Comparison of ENCODE assay signal across 1 cellular context in genomic region chr2:27989149-27989548, GRCh38.
A peak's percentile ranks its signal among the peaks of the same experiment; 100 is the strongest.
TF ChIP-seq lines count a peak whose summit lies in the region.

No MANE protein-coding gene starts in this region.

TF ChIP-seq in K562, 482 proteins besides CTCF, POLR2A, EP300 and RAD21 (continued from another document):
- TF ChIP-seq BRF2 (IDR thresholded peaks at IDR 0.05; ENCODE audit: borderline replicate concordance, insufficient read depth, insufficient read length) (no peak), ARID4B (CRISPR knock-in tag; IDR thresholded peaks at IDR 0.05) (no peak), POLR3A (IDR thresholded peaks at IDR 0.05; ENCODE audit: borderline replicate concordance, extremely low read depth, insufficient read depth, insufficient read length) (no peak), EP400 (IDR thresholded peaks at IDR 0.05) (no peak), ZNF316 (IDR thresholded peaks at IDR 0.05) (0 out of 2 replicates have a peak, but pooled peaks have one; percentile 27), NELFE (IDR thresholded peaks at IDR 0.05; ENCODE audit: insufficient read depth, insufficient read length) (no peak), POLR3G (IDR thresholded peaks at IDR 0.05; ENCODE audit: extremely low read depth, insufficient read length, insufficient replicate concordance) (no peak), MEF2D (tag; conservative IDR thresholded peaks at IDR 0.05; ENCODE audit: low read depth) (no peak), ZNF253 (CRISPR knock-in tag; conservative IDR thresholded peaks at IDR 0.05) (no peak), NUFIP1 (IDR thresholded peaks at IDR 0.05; ENCODE audit: partially characterized antibody) (no peak), PHB (CRISPR knock-in tag; IDR thresholded peaks at IDR 0.05) (no peak), ELF4 (CRISPR knock-in tag; IDR thresholded peaks at IDR 0.05) (no peak), GATAD2B (IDR thresholded peaks at IDR 0.05; ENCODE audit: borderline replicate concordance) (no peak), ZNF174 (CRISPR knock-in tag; IDR thresholded peaks at IDR 0.05) (no peak), ZNF3 (CRISPR knock-in tag; IDR thresholded peaks at IDR 0.05) (no peak), JUNB (CRISPR knock-in tag; conservative IDR thresholded peaks at IDR 0.05) (no peak), C11orf30 (IDR thresholded peaks at IDR 0.05; ENCODE audit: low read depth) (peak; percentile 15; the same call in 1 of the 2 replicates), LARP7 (IDR thresholded peaks at IDR 0.05) (no peak), RFX1 (IDR thresholded peaks at IDR 0.05) (no peak), PYGO2 (tag; IDR thresholded peaks at IDR 0.05) (no peak), ATF3 (IDR thresholded peaks at IDR 0.05) (peak; percentile 18; the same call in 1 of the 2 replicates), ATF3 (CRISPR knock-in tag; conservative IDR thresholded peaks at IDR 0.05) (no peak), ZNF76 (CRISPR knock-in tag; IDR thresholded peaks at IDR 0.05; ENCODE audit: borderline replicate concordance) (no peak), SRSF3 (IDR thresholded peaks at IDR 0.05; ENCODE audit: insufficient read depth, low read length) (no peak), MCM3 (IDR thresholded peaks at IDR 0.05) (no peak), ZNF57 (CRISPR knock-in tag; IDR thresholded peaks at IDR 0.05) (no peak)
- TF ChIP-seq, protein P1, sequence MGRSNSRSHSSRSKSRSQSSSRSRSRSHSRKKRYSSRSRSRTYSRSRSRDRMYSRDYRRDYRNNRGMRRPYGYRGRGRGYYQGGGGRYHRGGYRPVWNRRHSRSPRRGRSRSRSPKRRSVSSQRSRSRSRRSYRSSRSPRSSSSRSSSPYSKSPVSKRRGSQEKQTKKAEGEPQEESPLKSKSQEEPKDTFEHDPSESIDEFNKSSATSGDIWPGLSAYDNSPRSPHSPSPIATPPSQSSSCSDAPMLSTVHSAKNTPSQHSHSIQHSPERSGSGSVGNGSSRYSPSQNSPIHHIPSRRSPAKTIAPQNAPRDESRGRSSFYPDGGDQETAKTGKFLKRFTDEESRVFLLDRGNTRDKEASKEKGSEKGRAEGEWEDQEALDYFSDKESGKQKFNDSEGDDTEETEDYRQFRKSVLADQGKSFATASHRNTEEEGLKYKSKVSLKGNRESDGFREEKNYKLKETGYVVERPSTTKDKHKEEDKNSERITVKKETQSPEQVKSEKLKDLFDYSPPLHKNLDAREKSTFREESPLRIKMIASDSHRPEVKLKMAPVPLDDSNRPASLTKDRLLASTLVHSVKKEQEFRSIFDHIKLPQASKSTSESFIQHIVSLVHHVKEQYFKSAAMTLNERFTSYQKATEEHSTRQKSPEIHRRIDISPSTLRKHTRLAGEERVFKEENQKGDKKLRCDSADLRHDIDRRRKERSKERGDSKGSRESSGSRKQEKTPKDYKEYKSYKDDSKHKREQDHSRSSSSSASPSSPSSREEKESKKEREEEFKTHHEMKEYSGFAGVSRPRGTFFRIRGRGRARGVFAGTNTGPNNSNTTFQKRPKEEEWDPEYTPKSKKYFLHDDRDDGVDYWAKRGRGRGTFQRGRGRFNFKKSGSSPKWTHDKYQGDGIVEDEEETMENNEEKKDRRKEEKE (IDR thresholded peaks at IDR 0.05; ENCODE audit: borderline replicate concordance in 1 of 2, control insufficient read depth in 1 of 2, low read depth in 2 of 2, low read length in 1 of 2), result no peak
- TF ChIP-seq, protein P2, sequence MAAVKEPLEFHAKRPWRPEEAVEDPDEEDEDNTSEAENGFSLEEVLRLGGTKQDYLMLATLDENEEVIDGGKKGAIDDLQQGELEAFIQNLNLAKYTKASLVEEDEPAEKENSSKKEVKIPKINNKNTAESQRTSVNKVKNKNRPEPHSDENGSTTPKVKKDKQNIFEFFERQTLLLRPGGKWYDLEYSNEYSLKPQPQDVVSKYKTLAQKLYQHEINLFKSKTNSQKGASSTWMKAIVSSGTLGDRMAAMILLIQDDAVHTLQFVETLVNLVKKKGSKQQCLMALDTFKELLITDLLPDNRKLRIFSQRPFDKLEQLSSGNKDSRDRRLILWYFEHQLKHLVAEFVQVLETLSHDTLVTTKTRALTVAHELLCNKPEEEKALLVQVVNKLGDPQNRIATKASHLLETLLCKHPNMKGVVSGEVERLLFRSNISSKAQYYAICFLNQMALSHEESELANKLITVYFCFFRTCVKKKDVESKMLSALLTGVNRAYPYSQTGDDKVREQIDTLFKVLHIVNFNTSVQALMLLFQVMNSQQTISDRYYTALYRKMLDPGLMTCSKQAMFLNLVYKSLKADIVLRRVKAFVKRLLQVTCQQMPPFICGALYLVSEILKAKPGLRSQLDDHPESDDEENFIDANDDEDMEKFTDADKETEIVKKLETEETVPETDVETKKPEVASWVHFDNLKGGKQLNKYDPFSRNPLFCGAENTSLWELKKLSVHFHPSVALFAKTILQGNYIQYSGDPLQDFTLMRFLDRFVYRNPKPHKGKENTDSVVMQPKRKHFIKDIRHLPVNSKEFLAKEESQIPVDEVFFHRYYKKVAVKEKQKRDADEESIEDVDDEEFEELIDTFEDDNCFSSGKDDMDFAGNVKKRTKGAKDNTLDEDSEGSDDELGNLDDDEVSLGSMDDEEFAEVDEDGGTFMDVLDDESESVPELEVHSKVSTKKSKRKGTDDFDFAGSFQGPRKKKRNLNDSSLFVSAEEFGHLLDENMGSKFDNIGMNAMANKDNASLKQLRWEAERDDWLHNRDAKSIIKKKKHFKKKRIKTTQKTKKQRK (IDR thresholded peaks at IDR 0.05; ENCODE audit: borderline replicate concordance, low read depth, low read length), result no peak
- TF ChIP-seq, protein P3, sequence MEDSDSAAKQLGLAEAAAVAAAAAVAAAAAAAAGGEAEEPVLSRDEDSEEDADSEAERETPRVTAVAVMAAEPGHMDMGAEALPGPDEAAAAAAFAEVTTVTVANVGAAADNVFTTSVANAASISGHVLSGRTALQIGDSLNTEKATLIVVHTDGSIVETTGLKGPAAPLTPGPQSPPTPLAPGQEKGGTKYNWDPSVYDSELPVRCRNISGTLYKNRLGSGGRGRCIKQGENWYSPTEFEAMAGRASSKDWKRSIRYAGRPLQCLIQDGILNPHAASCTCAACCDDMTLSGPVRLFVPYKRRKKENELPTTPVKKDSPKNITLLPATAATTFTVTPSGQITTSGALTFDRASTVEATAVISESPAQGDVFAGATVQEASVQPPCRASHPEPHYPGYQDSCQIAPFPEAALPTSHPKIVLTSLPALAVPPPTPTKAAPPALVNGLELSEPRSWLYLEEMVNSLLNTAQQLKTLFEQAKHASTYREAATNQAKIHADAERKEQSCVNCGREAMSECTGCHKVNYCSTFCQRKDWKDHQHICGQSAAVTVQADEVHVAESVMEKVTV (CRISPR knock-in tag; IDR thresholded peaks at IDR 0.05), result no peak
